1 cellular context compared by ENCODE assay signal in the genomic region with DNA sequence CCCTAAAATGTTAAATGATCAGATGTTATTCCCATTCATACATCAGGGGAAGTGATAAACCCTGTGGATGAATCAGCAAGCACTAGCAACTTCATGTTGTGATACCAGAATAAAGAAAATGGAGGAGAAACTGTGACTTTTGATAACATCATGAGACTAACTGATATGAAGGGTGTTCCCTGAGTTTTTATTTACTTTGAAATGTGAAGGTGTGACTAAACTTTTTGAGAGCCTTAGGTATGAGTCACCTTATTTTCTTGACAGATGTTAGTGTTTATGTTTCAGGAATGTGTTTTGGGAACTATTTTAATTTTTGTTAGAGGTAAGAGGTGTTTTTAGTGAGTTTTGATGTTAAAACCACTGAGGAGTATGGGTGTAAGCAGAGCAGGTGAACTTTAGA.
TF ChIP-seq lines count a peak whose summit lies in the region.

No MANE protein-coding gene starts in this region.

TF ChIP-seq in endothelial cell of umbilical vein, 7 proteins besides CTCF, POLR2A, EP300 and RAD21:
- TF ChIP-seq POLR2AphosphoS5 (IDR thresholded peaks at IDR 0.05; ENCODE audit: insufficient read depth, low read depth, low read length) (no peak), MYC (IDR thresholded peaks at IDR 0.05; ENCODE audit: low read depth, low read length) (no peak), GATA2 (IDR thresholded peaks at IDR 0.05; ENCODE audit: insufficient read depth, insufficient read length, low read depth, low read length) (no peak), JUN (IDR thresholded peaks at IDR 0.05; ENCODE audit: borderline replicate concordance, insufficient read depth, insufficient read length, low read depth) (peak; percentile 21), FOS (IDR thresholded peaks at IDR 0.05; ENCODE audit: borderline replicate concordance, insufficient read depth, low read length) (peak; percentile 40)
TF ChIP-seq in endothelial cell of umbilical vein: peak in this region for 2.
